ENCODE assay signal across 10 cellular contexts in the genomic region with DNA sequence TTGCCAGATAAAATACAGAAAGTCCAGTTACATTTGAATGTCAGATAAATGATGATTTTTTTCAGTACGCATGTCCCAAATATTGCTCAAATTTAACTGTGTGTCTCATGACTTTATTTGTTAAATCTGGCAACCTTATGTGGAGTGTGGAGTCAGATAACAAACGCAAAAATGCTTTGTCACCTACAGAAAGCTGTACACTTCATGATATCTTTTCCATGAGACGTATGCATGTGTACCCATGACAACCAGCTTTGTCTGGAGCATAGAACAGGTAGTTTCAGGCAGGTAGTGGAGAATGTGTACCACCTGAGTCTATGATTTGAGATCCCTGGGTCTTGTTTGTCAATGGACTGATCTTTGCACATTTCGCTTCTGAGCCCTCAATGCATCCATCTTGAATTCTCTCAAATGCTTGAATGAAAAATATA.
DNase-seq lines count a peak whose midpoint lies in the region; ATAC-seq and TF ChIP-seq lines count a peak whose summit lies in the region.
"Had no signal": no experiment of that assay in that cellular context is flagged by ENCODE, and none has a peak within 500 bp of the region (broad histone marks: within the 10 kb centered on the region; RNA-seq: fewer than 3 reads in every experiment).

No MANE protein-coding gene starts in this region.

- H3K27me3 Mint-ChIP-seq in brain = peaks cover 9% of the 10 kb centered on the region

- H3K4me3 Mint-ChIP-seq in brain = no peak overlapping the region

- peak overlapping the region; percentile 57 for H2AK5ac ChIP-seq in mesenchymal stem cell (ENCODE audit: low read length, severe bottlenecking)

- H3K4me3 ChIP-seq in right atrium auricular region = no peak overlapping the region
- H3K4me3 ChIP-seq in mesenchymal stem cell (ENCODE audit: insufficient read depth in 1 of 2, low read depth in 1 of 2, low read length in 2 of 2) = no peak overlapping the region
- H3K4me3 ChIP-seq: HAP-1 had no signal

- peak overlapping the region in 1 of 2 experiments; percentile 75 for H3K4ac ChIP-seq in mesenchymal stem cell (ENCODE audit: low read depth in 1 of 2, low read length in 2 of 2)

- H3K23ac ChIP-seq in mesenchymal stem cell (ENCODE audit: low read length in 2 of 2) = no peak overlapping the region

- H2BK12ac ChIP-seq in mesenchymal stem cell (ENCODE audit: low read length in 2 of 2) = peak overlapping the region; percentile 22 to 75

- H3K27ac ChIP-seq in right atrium auricular region (peak overlapping the region; percentile 44 to 71), mesenchymal stem cell (ENCODE audit: low read length, poor library complexity, severe bottlenecking) (no peak overlapping the region)

- H3K14ac ChIP-seq in mesenchymal stem cell (ENCODE audit: low read length in 2 of 2) = no peak overlapping the region

- H2BK5ac ChIP-seq in mesenchymal stem cell (ENCODE audit: low read depth, low read length, poor library complexity, severe bottlenecking) = no peak overlapping the region

- H2BK120ac ChIP-seq in mesenchymal stem cell (ENCODE audit: low read depth, low read length) = no peak overlapping the region

- H3K9me3 ChIP-seq in right atrium auricular region = no peaks in the 10 kb centered on the region
- no peaks in the 10 kb centered on the region for H3K9me3 ChIP-seq in mesenchymal stem cell (ENCODE audit: control insufficient read depth, low read length)
- H3K9me3 ChIP-seq: HAP-1 had no signal

- H3K79me1 ChIP-seq in mesenchymal stem cell (replicated peaks; ENCODE audit: low read length, poor library complexity, severe bottlenecking) = no peaks in the 10 kb centered on the region

- 87% methylated on average over 3 of the region's 4 CpGs for WGBS in mesenchymal stem cell

- H3K4me1 ChIP-seq in right atrium auricular region (peaks cover 0 to 19% of the 10 kb centered on the region in 2 donors), mesenchymal stem cell (ENCODE audit: control insufficient read depth, insufficient read depth, low read depth, low read length) (peaks cover 6% of the 10 kb centered on the region)
- H3K4me1 ChIP-seq: HAP-1 had no signal

- peak overlapping the region; percentile 10 for H4K8ac ChIP-seq in mesenchymal stem cell (ENCODE audit: low read length)

- no peak overlapping the region for H4K91ac ChIP-seq in mesenchymal stem cell (ENCODE audit: low read length)

- H3K27me3 ChIP-seq in right atrium auricular region = no peaks in the 10 kb centered on the region
- H3K27me3 ChIP-seq in mesenchymal stem cell (ENCODE audit: control insufficient read depth in 1 of 2, insufficient read depth in 1 of 2, low read length in 2 of 2) = no peaks in the 10 kb centered on the region

- H2AFZ ChIP-seq in mesenchymal stem cell (ENCODE audit: low read depth, low read length) = no peak overlapping the region

- H3K27ac Mint-ChIP-seq in brain = peak overlapping the region in 3 of 5 experiments; percentile 54 to 81 (median 70)

- intact Hi-C loops in left cardiac atrium (cut with DNase I) = no loop called here

- H3K18ac ChIP-seq in mesenchymal stem cell (ENCODE audit: low read depth in 1 of 2, low read length in 2 of 2) = peak overlapping the region; percentile 7 to 88

- H3K4me2 ChIP-seq in mesenchymal stem cell (ENCODE audit: low read length, poor library complexity, severe bottlenecking) = no peak overlapping the region

- DNase-seq in right atrium auricular region (ENCODE audit: low spot score) (no peak), left cardiac atrium (no peak), mesenchymal stem cell (no peak), KG1 (lab: John Stamatoyannopoulos, UW) (no peak)
- DNase-seq: NCI-H526 had no signal

- H3K9ac ChIP-seq in mesenchymal stem cell (ENCODE audit: low read length) = peak overlapping the region; percentile 79

- H3K4me1 Mint-ChIP-seq in brain = peaks cover 66% of the 10 kb centered on the region

- H3K36me3 ChIP-seq in right atrium auricular region = no peaks in the 10 kb centered on the region
- H3K36me3 ChIP-seq in mesenchymal stem cell (ENCODE audit: control insufficient read depth in 1 of 2, insufficient read depth in 2 of 2, low read depth in 1 of 2, low read length in 2 of 2) = no peaks in the 10 kb centered on the region
- H3K36me3 ChIP-seq: HAP-1 had no signal

- no peaks in the 10 kb centered on the region for H3K36me3 Mint-ChIP-seq in brain

- no peak overlapping the region for H2BK15ac ChIP-seq in mesenchymal stem cell (ENCODE audit: low read depth, poor library complexity, severe bottlenecking)

- no peak for ATAC-seq in left cardiac atrium
- ATAC-seq in HG02759 (IDR thresholded peaks at IDR 0.05; ENCODE audit: unreplicated experiment) = no peak
- ATAC-seq in HG03432 (IDR thresholded peaks at IDR 0.05; ENCODE audit: unreplicated experiment) = no peak
- ATAC-seq in GM21528 (IDR thresholded peaks at IDR 0.05; ENCODE audit: low FRiP score, unreplicated experiment) = no peak

- no peaks in the 10 kb centered on the region for H3K9me3 Mint-ChIP-seq in brain

- TF ChIP-seq CTCF in right atrium auricular region (IDR thresholded peaks at IDR 0.05) (no peak), brain (conservative IDR thresholded peaks at IDR 0.05) (no peak)
